In genomic region chr6:126447367-126447766, GRCh38 we compare ENCODE assay signal across 26 cellular contexts.
"Had no signal": no experiment of that assay in that cellular context is flagged by ENCODE, and none has a peak within 500 bp of the region (broad histone marks: within the 10 kb centered on the region; RNA-seq: fewer than 3 reads in every experiment).

No MANE protein-coding gene starts in this region.

- H3K4me1 ChIP-seq: lower lobe of right lung, transverse colon, upper lobe of left lung, vagina had no signal

- H3K27me3 ChIP-seq: ovary, transverse colon, upper lobe of left lung, vagina had no signal

- DNase-seq: hippocampal formation; kidney glomerular epithelial cell; left cardiac atrium; lower lobe of right lung; mammary epithelial cell; mesenchymal stem cell; naive thymus-derived CD8-positive, alpha-beta T cell; ovary; right cardiac atrium; stimulated activated CD4-positive, alpha-beta T cell treated with anti-CD3 and anti-CD28 coated beads, Interleukin-12 subunit alpha, Interleukin-12 subunit beta, amount 100 ng/mL, for 4 hours; stimulated activated CD4-positive, alpha-beta T cell treated with anti-CD3 and anti-CD28 coated beads, Interleukin-15, amount 100 ng/mL, for 24 hours; stimulated activated CD4-positive, alpha-beta T cell treated with anti-CD3 and anti-CD28 coated beads, Interleukin-2, amount 100 ng/mL, for 24 hours; stimulated activated CD4-positive, alpha-beta T cell treated with anti-CD3 and anti-CD28 coated beads, Interleukin-4, amount 100 ng/mL, for 1 hour; stimulated activated naive CD4-positive, alpha-beta T cell treated with Interleukin-2 at 50 U/mL for 16 hours; stimulated activated naive CD8-positive, alpha-beta T cell treated with anti-CD3 and anti-CD28 coated beads, Interleukin-15, amount 100 ng/mL, for 72 hours; substantia nigra; transverse colon; upper lobe of left lung had no signal

- H3K36me3 ChIP-seq: lower lobe of right lung, ovary, transverse colon, upper lobe of left lung, vagina had no signal

- H3K27ac ChIP-seq: lower lobe of right lung, ovary, skin epidermis, transverse colon, upper lobe of left lung, vagina had no signal

- H3K36me3 Mint-ChIP-seq: naive thymus-derived CD8-positive, alpha-beta T cell; stimulated activated memory B cell treated with anti-CD40 and anti-IgM and Interleukin-4, amounts not matched to agents 10 μg/mL and 1 μg/mL and 100 μg/mL, for 72 hours had no signal

- H3K4me3 Mint-ChIP-seq: naive thymus-derived CD8-positive, alpha-beta T cell; nephron; neural crest cell; stimulated activated memory B cell treated with anti-CD40 and anti-IgM and Interleukin-4, amounts not matched to agents 10 μg/mL and 1 μg/mL and 100 μg/mL, for 72 hours; stimulated activated naive CD8-positive, alpha-beta T cell treated with anti-CD3 and anti-CD28 coated beads, Interleukin-15, amount 100 ng/mL, for 72 hours had no signal

- H3K9me3 Mint-ChIP-seq: neural crest cell; stimulated activated memory B cell treated with anti-CD40 and anti-IgM and Interleukin-4, amounts not matched to agents 10 μg/mL and 1 μg/mL and 100 μg/mL, for 72 hours; stimulated activated naive CD8-positive, alpha-beta T cell treated with anti-CD3 and anti-CD28 coated beads, Interleukin-15, amount 100 ng/mL, for 72 hours had no signal

- H3K4me1 Mint-ChIP-seq: naive thymus-derived CD8-positive, alpha-beta T cell; nephron; stimulated activated memory B cell treated with anti-CD40 and anti-IgM and Interleukin-4, amounts not matched to agents 10 μg/mL and 1 μg/mL and 100 μg/mL, for 72 hours; stimulated activated naive CD8-positive, alpha-beta T cell treated with anti-CD3 and anti-CD28 coated beads, Interleukin-15, amount 100 ng/mL, for 72 hours had no signal

- ATAC-seq: left cardiac atrium; left lobe of liver; lower lobe of right lung; naive thymus-derived CD8-positive, alpha-beta T cell; right cardiac atrium; sciatic nerve; stimulated activated memory B cell treated with anti-CD40 and anti-IgM and Interleukin-4, amounts not matched to agents 10 μg/mL and 1 μg/mL and 100 μg/mL, for 72 hours; stimulated activated naive CD8-positive, alpha-beta T cell treated with anti-CD3 and anti-CD28 coated beads, Interleukin-15, amount 100 ng/mL, for 72 hours had no signal

- H3K27ac Mint-ChIP-seq: naive thymus-derived CD8-positive, alpha-beta T cell; stimulated activated memory B cell treated with anti-CD40 and anti-IgM and Interleukin-4, amounts not matched to agents 10 μg/mL and 1 μg/mL and 100 μg/mL, for 72 hours; stimulated activated naive CD8-positive, alpha-beta T cell treated with anti-CD3 and anti-CD28 coated beads, Interleukin-15, amount 100 ng/mL, for 72 hours had no signal

- H3K9me3 ChIP-seq: lower lobe of right lung, ovary, transverse colon, upper lobe of left lung, vagina had no signal

- H3K27me3 Mint-ChIP-seq: progenitor cell of endocrine pancreas; stimulated activated memory B cell treated with anti-CD40 and anti-IgM and Interleukin-4, amounts not matched to agents 10 μg/mL and 1 μg/mL and 100 μg/mL, for 72 hours; stimulated activated naive CD8-positive, alpha-beta T cell treated with anti-CD3 and anti-CD28 coated beads, Interleukin-15, amount 100 ng/mL, for 72 hours had no signal

- H3K4me3 ChIP-seq: lower lobe of right lung, ovary, skin epidermis, transverse colon, upper lobe of left lung, vagina had no signal
